ENCODE assay signal across 8 cellular contexts in the genomic region with DNA sequence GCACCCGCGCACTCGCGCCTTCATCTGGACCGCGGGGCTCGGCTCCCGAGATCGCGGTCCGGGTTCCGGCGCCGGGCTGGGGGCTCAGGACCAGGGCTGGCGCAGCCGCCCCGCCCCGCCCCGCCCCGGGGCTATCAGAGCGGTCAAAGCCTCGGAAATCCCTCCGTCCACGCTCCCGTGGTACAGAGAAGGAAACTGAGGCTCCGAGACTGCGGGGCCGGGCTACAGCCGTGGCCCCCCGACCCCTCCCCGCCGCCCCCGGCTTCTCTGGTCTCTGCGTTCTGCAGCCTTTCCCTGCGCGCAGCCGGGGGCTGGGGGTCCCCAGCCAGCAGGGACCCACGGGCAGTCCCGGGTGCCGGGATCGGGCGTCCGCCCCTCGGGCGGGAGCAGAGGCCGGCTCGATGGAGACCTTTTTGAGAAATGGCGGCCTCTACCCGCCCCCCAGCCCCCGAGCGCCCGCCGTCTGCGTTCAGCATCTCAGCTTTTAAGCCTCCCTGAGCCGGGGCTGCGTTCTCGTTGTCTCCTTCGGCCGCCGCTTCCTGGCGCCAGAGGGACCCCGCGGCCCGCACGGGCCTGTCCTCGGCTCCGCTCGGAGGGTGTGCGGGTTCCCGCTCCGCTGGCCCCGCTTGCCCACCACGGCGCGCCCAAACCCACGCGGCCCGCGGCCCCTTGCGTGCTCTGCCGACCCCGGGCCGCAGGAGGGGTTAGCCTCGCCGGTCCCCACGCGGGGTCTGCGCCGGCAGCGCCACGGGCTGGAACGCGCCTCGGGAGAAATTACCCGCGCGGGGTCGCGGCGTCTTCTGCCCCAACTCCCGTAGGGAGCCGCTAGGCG.
DNase-seq lines count a peak whose midpoint lies in the region; ATAC-seq and TF ChIP-seq lines count a peak whose summit lies in the region.

No MANE protein-coding gene starts in this region.

- no peak overlapping the region for H3K27ac Mint-ChIP-seq in nephron progenitor cell

- no peak for ATAC-seq in GM19452 (IDR thresholded peaks at IDR 0.05; ENCODE audit: unreplicated experiment)
- ATAC-seq in HG02840 (IDR thresholded peaks at IDR 0.05; ENCODE audit: low FRiP score, unreplicated experiment): no peak

- H3K4me1 Mint-ChIP-seq in nephron progenitor cell: peaks cover 12% of the 10 kb centered on the region

- H3K4me3 Mint-ChIP-seq in nephron progenitor cell: no peak overlapping the region

- DNase-seq in activated CD8-positive, alpha-beta memory T cell treated with anti-CD3 and anti-CD28 coated beads for 24 hours: peak; percentile 70
- no peak for DNase-seq in activated CD8-positive, alpha-beta memory T cell treated with anti-CD3 and anti-CD28 coated beads, Interleukin-2, amount 50 U/mL, for 4 hours
- peak; percentile 25 for DNase-seq in T1000 (lab: John Stamatoyannopoulos, UW)
- DNase-seq in epidermal melanocyte (ENCODE audit: insufficient read length, low spot score): peak; percentile 81
- peak; percentile 78 for DNase-seq in nephron progenitor cell
- no peak for DNase-seq in SW480 (ENCODE audit: low spot score)

- H3K36me3 Mint-ChIP-seq in nephron progenitor cell (ENCODE audit: low read depth): no peaks in the 10 kb centered on the region

- TF ChIP-seq CTCF in nephron progenitor cell (IDR thresholded peaks at IDR 0.05): peak; percentile 25

- peaks cover 82% of the 10 kb centered on the region for H3K27me3 Mint-ChIP-seq in nephron progenitor cell (ENCODE audit: low read depth, poor library complexity)

- H3K9me3 Mint-ChIP-seq in nephron progenitor cell: no peaks in the 10 kb centered on the region

Comparison
In these comparisons a context has a peak if more than half of its experiments do, and no peak if none do; other contexts are left out.
1. DNase-seq: peak in activated CD8-positive, alpha-beta memory T cell treated with anti-CD3 and anti-CD28 coated beads for 24 hours (single experiment), T1000 (single experiment), epidermal melanocyte (single experiment) and nephron progenitor cell (single experiment); none in activated CD8-positive, alpha-beta memory T cell treated with anti-CD3 and anti-CD28 coated beads, Interleukin-2, amount 50 U/mL, for 4 hours (single experiment) and SW480 (single experiment).